Comparison of ENCODE assay signal across 1 cellular context in the genomic region with DNA sequence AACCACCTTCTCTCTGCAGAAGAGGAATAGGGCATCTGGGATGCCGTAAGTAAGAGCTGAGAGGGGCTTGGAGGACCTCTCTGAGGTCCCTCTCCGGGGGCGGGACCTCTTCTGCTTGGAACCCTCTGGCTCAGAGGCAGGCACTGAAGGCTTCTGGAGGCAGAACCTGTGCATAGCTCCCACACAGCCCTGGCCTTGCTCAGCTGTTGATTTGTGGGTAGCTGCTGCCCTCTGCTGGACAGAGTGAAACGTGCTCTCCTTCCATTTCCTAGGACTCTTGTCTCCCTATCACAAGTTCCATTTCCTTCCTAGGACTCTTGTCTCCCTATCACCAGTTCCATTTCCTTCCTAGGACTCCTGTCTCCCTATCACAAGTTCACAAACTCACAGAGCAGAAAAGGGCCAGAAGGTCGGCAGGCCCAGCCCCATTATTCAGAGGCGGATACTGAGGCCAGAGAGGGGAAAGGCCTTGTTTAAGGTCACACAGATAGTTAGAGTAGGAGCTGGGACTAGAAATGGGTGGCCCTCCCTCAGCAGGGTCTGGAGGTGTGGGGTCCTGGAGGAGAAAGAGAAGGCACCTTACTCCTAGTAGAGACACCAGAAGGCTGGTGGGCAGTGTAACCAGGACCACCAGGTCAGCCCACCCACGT.
TF ChIP-seq lines count a peak whose summit lies in the region.

No MANE protein-coding gene starts in this region.

TF ChIP-seq in K562, 482 proteins besides CTCF, POLR2A, EP300 and RAD21 (continued from another document):
- no peak for TF ChIP-seq BDP1 (IDR thresholded peaks at IDR 0.05; ENCODE audit: insufficient read depth, insufficient read length)
- TF ChIP-seq, protein P1, sequence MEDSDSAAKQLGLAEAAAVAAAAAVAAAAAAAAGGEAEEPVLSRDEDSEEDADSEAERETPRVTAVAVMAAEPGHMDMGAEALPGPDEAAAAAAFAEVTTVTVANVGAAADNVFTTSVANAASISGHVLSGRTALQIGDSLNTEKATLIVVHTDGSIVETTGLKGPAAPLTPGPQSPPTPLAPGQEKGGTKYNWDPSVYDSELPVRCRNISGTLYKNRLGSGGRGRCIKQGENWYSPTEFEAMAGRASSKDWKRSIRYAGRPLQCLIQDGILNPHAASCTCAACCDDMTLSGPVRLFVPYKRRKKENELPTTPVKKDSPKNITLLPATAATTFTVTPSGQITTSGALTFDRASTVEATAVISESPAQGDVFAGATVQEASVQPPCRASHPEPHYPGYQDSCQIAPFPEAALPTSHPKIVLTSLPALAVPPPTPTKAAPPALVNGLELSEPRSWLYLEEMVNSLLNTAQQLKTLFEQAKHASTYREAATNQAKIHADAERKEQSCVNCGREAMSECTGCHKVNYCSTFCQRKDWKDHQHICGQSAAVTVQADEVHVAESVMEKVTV (CRISPR knock-in tag; IDR thresholded peaks at IDR 0.05): peak; percentile 80
- 0 out of 4 replicates have a peak, but pooled peaks of 1 of the 2 experiments have one; percentile 21 for TF ChIP-seq MAZ (CRISPR knock-in tag; conservative IDR thresholded peaks at IDR 0.05 in 1 of 2, IDR thresholded peaks at IDR 0.05 in 1 of 2)
